In genomic region chr1:11337536-11338350, GRCh38 we compare ENCODE assay signal across 1 cellular context.
A peak's percentile ranks its signal among the peaks of the same experiment; 100 is the strongest.
TF ChIP-seq lines count a peak whose summit lies in the region.

No MANE protein-coding gene starts in this region.

TF ChIP-seq in K562, 482 proteins besides CTCF, POLR2A, EP300 and RAD21 (continued from another document):
- TF ChIP-seq YBX1 (IDR thresholded peaks at IDR 0.05), result no peak
- no peak for TF ChIP-seq ZNF445 (CRISPR knock-in tag; IDR thresholded peaks at IDR 0.05; ENCODE audit: low read depth)
- TF ChIP-seq PML (IDR thresholded peaks at IDR 0.05; ENCODE audit: low read length), result no peak
- TF ChIP-seq HDAC6 (IDR thresholded peaks at IDR 0.05; ENCODE audit: low read depth, low read length), result no peak
- TF ChIP-seq RB1 (IDR thresholded peaks at IDR 0.05; ENCODE audit: low read depth), result peak; percentile 12; the same call in 1 of the 2 replicates
- no peak for TF ChIP-seq ID3 (CRISPR knock-in tag; IDR thresholded peaks at IDR 0.05)
- TF ChIP-seq ID3 (tag; IDR thresholded peaks at IDR 0.05), result no peak
- no peak for TF ChIP-seq ELF2 (CRISPR knock-in tag; IDR thresholded peaks at IDR 0.05)
- peak; percentile 18; the same call in 1 of the 2 replicates for TF ChIP-seq JUND (IDR thresholded peaks at IDR 0.05; ENCODE audit: borderline replicate concordance, low read depth, low read length)
- no peak for TF ChIP-seq JUND (tag; IDR thresholded peaks at IDR 0.05; ENCODE audit: borderline replicate concordance, low read depth, low read length)
- TF ChIP-seq KLF16 (IDR thresholded peaks at IDR 0.05), result 0 out of 2 replicates have a peak, but pooled peaks have one; percentile 24
- TF ChIP-seq RCOR1 (IDR thresholded peaks at IDR 0.05; ENCODE audit: borderline replicate concordance in 1 of 2, low read depth in 2 of 2, low read length in 2 of 2), result 0 out of 4 replicates have a peak, but pooled peaks of 1 of the 2 experiments have one; percentile 7
- TF ChIP-seq BHLHE40 (IDR thresholded peaks at IDR 0.05; ENCODE audit: low read length), result no peak
- TF ChIP-seq HNRNPL (IDR thresholded peaks at IDR 0.05; ENCODE audit: low read depth, low read length), result no peak
- TF ChIP-seq MTA3 (IDR thresholded peaks at IDR 0.05; ENCODE audit: borderline replicate concordance), result no peak
- no peak for TF ChIP-seq PTBP1 (IDR thresholded peaks at IDR 0.05; ENCODE audit: low read depth, low read length)
- no peak for TF ChIP-seq LEF1 (IDR thresholded peaks at IDR 0.05)
- TF ChIP-seq BDP1 (IDR thresholded peaks at IDR 0.05; ENCODE audit: insufficient read depth, insufficient read length), result no peak
- no peak for TF ChIP-seq ZNF146 (CRISPR knock-in tag; IDR thresholded peaks at IDR 0.05; ENCODE audit: unreplicated experiment)
- TF ChIP-seq SRF (CRISPR knock-in tag; IDR thresholded peaks at IDR 0.05), result no peak
- no peak for TF ChIP-seq RNF2 (IDR thresholded peaks at IDR 0.05)
- TF ChIP-seq ZEB2 (IDR thresholded peaks at IDR 0.05), result no peak
- TF ChIP-seq FOS (IDR thresholded peaks at IDR 0.05; ENCODE audit: extremely low read depth, insufficient read length), result no peak
- no peak for TF ChIP-seq CHD2 (IDR thresholded peaks at IDR 0.05; ENCODE audit: low read depth, low read length)
- no peak for TF ChIP-seq HDAC1 (IDR thresholded peaks at IDR 0.05)
- 0 out of 2 replicates have a peak, but pooled peaks have one; percentile 15 for TF ChIP-seq CREM (IDR thresholded peaks at IDR 0.05; ENCODE audit: low read depth)
- TF ChIP-seq RHOXF2B (CRISPR knock-in tag; conservative IDR thresholded peaks at IDR 0.05), result no peak
- TF ChIP-seq CC2D1A (IDR thresholded peaks at IDR 0.05), result no peak
- no peak for TF ChIP-seq ELK1 (CRISPR knock-in tag; IDR thresholded peaks at IDR 0.05)
- TF ChIP-seq, protein P1, sequence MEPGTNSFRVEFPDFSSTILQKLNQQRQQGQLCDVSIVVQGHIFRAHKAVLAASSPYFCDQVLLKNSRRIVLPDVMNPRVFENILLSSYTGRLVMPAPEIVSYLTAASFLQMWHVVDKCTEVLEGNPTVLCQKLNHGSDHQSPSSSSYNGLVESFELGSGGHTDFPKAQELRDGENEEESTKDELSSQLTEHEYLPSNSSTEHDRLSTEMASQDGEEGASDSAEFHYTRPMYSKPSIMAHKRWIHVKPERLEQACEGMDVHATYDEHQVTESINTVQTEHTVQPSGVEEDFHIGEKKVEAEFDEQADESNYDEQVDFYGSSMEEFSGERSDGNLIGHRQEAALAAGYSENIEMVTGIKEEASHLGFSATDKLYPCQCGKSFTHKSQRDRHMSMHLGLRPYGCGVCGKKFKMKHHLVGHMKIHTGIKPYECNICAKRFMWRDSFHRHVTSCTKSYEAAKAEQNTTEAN (CRISPR knock-in tag; IDR thresholded peaks at IDR 0.05), result no peak
- TF ChIP-seq SMARCB1 (IDR thresholded peaks at IDR 0.05; ENCODE audit: insufficient read length, low read depth), result no peak
- no peak for TF ChIP-seq HSF4 (CRISPR knock-in tag; IDR thresholded peaks at IDR 0.05; ENCODE audit: borderline replicate concordance)
- TF ChIP-seq VEZF1 (CRISPR knock-in tag; IDR thresholded peaks at IDR 0.05), result peak; percentile 39
- TF ChIP-seq HLTF (IDR thresholded peaks at IDR 0.05), result no peak
- TF ChIP-seq, protein P2, sequence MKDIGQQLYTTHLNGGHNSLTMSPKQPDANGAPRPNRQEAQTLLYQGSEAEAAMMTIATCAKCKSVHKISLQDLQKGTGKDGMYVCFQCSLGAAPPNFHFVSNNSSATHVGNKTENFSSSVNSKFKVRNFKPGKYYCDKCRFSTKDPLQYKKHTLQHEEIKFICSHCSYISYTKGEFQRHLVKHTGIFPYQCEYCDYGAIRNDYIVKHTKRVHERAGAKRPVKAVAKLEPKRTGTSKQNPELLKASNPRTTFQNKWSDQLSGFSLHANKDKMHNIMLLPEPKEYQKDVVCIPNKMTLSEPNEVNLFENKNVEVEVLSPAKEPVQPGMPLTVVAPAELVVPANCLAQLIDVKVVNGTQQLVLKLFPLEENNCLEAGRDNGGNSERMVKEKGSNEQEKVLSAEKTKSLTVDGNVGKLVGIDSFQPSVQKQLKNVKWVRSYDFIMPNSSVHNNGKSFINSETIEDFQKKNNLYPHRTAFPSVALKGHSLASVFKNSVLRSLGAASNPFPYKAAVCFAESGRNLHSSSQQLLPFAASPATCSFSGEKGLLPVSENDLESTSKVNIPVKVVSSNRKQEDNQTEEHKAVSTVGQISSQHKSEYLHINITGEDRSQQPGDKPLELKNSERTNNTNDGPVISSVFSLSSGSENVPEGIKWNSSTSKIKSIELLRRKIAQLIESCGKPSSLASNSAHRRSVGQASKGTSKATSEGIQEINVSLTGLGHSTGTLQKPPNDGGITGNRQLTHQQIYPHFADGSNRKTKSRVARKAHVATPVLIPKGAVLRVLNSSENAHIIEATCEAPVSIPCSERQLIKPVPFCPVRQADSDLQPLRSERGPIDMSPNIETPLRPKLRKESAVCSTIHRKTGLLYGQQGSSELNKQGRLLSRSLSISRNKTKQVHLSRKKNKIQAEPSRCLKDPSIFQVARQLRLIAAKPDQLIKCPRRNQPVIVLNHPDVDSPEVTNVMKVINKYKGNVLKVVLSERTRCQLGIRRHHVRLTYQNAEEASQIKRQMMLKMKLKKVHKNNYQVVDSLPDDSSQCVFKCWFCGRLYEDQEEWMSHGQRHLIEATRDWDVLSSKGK (CRISPR knock-in tag; IDR thresholded peaks at IDR 0.05), result no peak
- peak; percentile 22 for TF ChIP-seq TBP (optimal IDR thresholded peaks at IDR 0.05; ENCODE audit: low read depth, low read length)
- no peak for TF ChIP-seq CBX3 (IDR thresholded peaks at IDR 0.05; ENCODE audit: borderline replicate concordance in 1 of 2, low read length in 2 of 2)
- peak; percentile 84 for TF ChIP-seq ZNF263 (CRISPR knock-in tag; IDR thresholded peaks at IDR 0.05; ENCODE audit: borderline replicate concordance)
